In genomic region chr2:224983719-224984388, GRCh38 we compare ENCODE assay signal across 8 cellular contexts. TPM values are rescaled to one million over a fixed set of nuclear protein-coding genes. Genes with fewer than 3 reads are reported as not detected.
A peak's percentile ranks its signal among the peaks of the same experiment; 100 is the strongest.
DNase-seq lines count a peak whose midpoint lies in the region; ATAC-seq lines count a peak whose summit lies in the region.

No MANE protein-coding gene starts in this region.

- DNase-seq in T-helper 1 cell = no peak
- no peak for DNase-seq in activated naive CD8-positive, alpha-beta T cell treated with anti-CD3 and anti-CD28 coated beads for 36 hours
- DNase-seq in inferior parietal cortex (ENCODE audit: extremely low spot score) = peak; percentile 46
- DNase-seq in substantia nigra (lab: John Stamatoyannopoulos, UW) = peak in 8 of 49 donors; percentile 7 to 42 (median 22)

- no peaks in the 10 kb centered on the region for H3K27me3 Mint-ChIP-seq in T-helper 1 cell treated with Interleukin-12 subunit alpha and Interleukin-12 subunit beta and Interleukin-4 antibody, amounts not matched to agents 30 μg/mL and 1 μg/mL, for 36 hours (ENCODE audit: low read depth)
- no peaks in the 10 kb centered on the region for H3K27me3 Mint-ChIP-seq in activated naive CD8-positive, alpha-beta T cell treated with anti-CD3 and anti-CD28 coated beads for 36 hours

- no peak for ATAC-seq in HG02885 (IDR thresholded peaks at IDR 0.05; ENCODE audit: poor library complexity, unreplicated experiment)
- ATAC-seq in HG03025 (IDR thresholded peaks at IDR 0.05; ENCODE audit: low FRiP score, unreplicated experiment) = no peak
- no peak for ATAC-seq in HG02870 (IDR thresholded peaks at IDR 0.05; ENCODE audit: unreplicated experiment)

- peaks cover 74% of the 10 kb centered on the region for H3K4me1 Mint-ChIP-seq in T-helper 1 cell treated with Interleukin-12 subunit alpha and Interleukin-12 subunit beta and Interleukin-4 antibody, amounts not matched to agents 30 μg/mL and 1 μg/mL, for 36 hours (ENCODE audit: low read depth)
- H3K4me1 Mint-ChIP-seq in activated naive CD8-positive, alpha-beta T cell treated with anti-CD3 and anti-CD28 coated beads for 36 hours = peaks cover 77% of the 10 kb centered on the region

- peaks cover 40% of the 10 kb centered on the region for H3K36me3 Mint-ChIP-seq in T-helper 1 cell treated with Interleukin-12 subunit alpha and Interleukin-12 subunit beta and Interleukin-4 antibody, amounts not matched to agents 30 μg/mL and 1 μg/mL, for 36 hours (ENCODE audit: low read depth)
- peaks cover 51% of the 10 kb centered on the region for H3K36me3 Mint-ChIP-seq in activated naive CD8-positive, alpha-beta T cell treated with anti-CD3 and anti-CD28 coated beads for 36 hours

- H3K9me3 Mint-ChIP-seq in T-helper 1 cell treated with Interleukin-12 subunit alpha and Interleukin-12 subunit beta and Interleukin-4 antibody, amounts not matched to agents 30 μg/mL and 1 μg/mL, for 36 hours = no peaks in the 10 kb centered on the region
- H3K9me3 Mint-ChIP-seq in activated naive CD8-positive, alpha-beta T cell treated with anti-CD3 and anti-CD28 coated beads for 36 hours = peaks cover 2% of the 10 kb centered on the region

- peak overlapping the region; percentile 79 for H3K27ac ChIP-seq in substantia nigra (ENCODE audit: low read depth, low read length, poor library complexity, severe bottlenecking)

- H3K4me3 Mint-ChIP-seq in T-helper 1 cell treated with Interleukin-12 subunit alpha and Interleukin-12 subunit beta and Interleukin-4 antibody, amounts not matched to agents 30 μg/mL and 1 μg/mL, for 36 hours = peak overlapping the region; percentile 74
- peak overlapping the region; percentile 60 for H3K4me3 Mint-ChIP-seq in activated naive CD8-positive, alpha-beta T cell treated with anti-CD3 and anti-CD28 coated beads for 36 hours

- H3K27ac Mint-ChIP-seq in T-helper 1 cell treated with Interleukin-12 subunit alpha and Interleukin-12 subunit beta and Interleukin-4 antibody, amounts not matched to agents 30 μg/mL and 1 μg/mL, for 36 hours = peak overlapping the region; percentile 91
- peak overlapping the region; percentile 84 for H3K27ac Mint-ChIP-seq in activated naive CD8-positive, alpha-beta T cell treated with anti-CD3 and anti-CD28 coated beads for 36 hours

RNA-seq across cellular contexts. Expression of gene DOCK10, which starts 58.4 kb away (rescaled TPM):
- total RNA-seq in activated naive CD8-positive, alpha-beta T cell treated with anti-CD3 and anti-CD28 coated beads for 36 hours = 100 to 1,000 TPM; 154 to 159 TPM
